In genomic region chr1:6197746-6198427, GRCh38 we compare ENCODE assay signal across 8 cellular contexts. TPM values are rescaled to one million over a fixed set of nuclear protein-coding genes. Genes with fewer than 3 reads are reported as not detected.
DNase-seq lines count a peak whose midpoint lies in the region; ATAC-seq and TF ChIP-seq lines count a peak whose summit lies in the region.

No MANE protein-coding gene starts in this region.

- peaks cover 4% of the 10 kb centered on the region for H3K9me3 Mint-ChIP-seq in T-helper 1 cell treated with Interleukin-12 subunit alpha and Interleukin-12 subunit beta and Interleukin-4 antibody, amounts not matched to agents 30 μg/mL and 1 μg/mL, for 36 hours
- no peaks in the 10 kb centered on the region for H3K9me3 Mint-ChIP-seq in activated B cell treated with CpG ODN at 0.5 μM for 24 hours
- no peaks in the 10 kb centered on the region for H3K9me3 Mint-ChIP-seq in stimulated activated naive CD8-positive, alpha-beta T cell treated with anti-CD3 and anti-CD28 coated beads, Interleukin-15, Interleukin-2, amounts not matched to agents 100 ng/mL and 50 ng/mL, for 24 hours

- intact Hi-C loops in activated B cell treated with CpG ODN at 0.5 μM for 24 hours (cut with micrococcal nuclease), result loop anchor here (2.0 kb wide), 3 partner anchors 47 to 503 kb away; partner anchors contain the start of genes DNAJC11, HES3 and NPHP4

- CTCF ChIA-PET in activated B cell treated with CpG ODN at 0.5 μM for 24 hours (lab: Charles Lee), result interaction anchor here (1.4 kb wide), 1 partner anchor 10 kb away, joined by 4 read pairs; no protein-coding TSS in a partner anchor

- H3K36me3 ChIP-seq in iPS DF 6.9 (ENCODE audit: control insufficient read depth, insufficient read depth, low read length), result peaks cover 19% of the 10 kb centered on the region; the same call in 1 of the 2 replicates

- H3K4me3 Mint-ChIP-seq in T-helper 1 cell treated with Interleukin-12 subunit alpha and Interleukin-12 subunit beta and Interleukin-4 antibody, amounts not matched to agents 30 μg/mL and 1 μg/mL, for 36 hours, result peak overlapping the region; percentile 93
- H3K4me3 Mint-ChIP-seq in activated B cell treated with CpG ODN at 0.5 μM for 24 hours, result peak overlapping the region; percentile 88
- H3K4me3 Mint-ChIP-seq in stimulated activated naive CD8-positive, alpha-beta T cell treated with anti-CD3 and anti-CD28 coated beads, Interleukin-15, Interleukin-2, amounts not matched to agents 100 ng/mL and 50 ng/mL, for 24 hours, result peak overlapping the region; percentile 90

- ATAC-seq in activated B cell treated with CpG ODN at 0.5 μM for 24 hours (ENCODE audit: low read depth) (no peak), HG03469 (IDR thresholded peaks at IDR 0.05; ENCODE audit: unreplicated experiment) (no peak)

- DNase-seq in T-helper 1 cell, result no peak
- no peak for DNase-seq in activated B cell treated with CpG ODN at 0.5 μM for 24 hours
- no peak for DNase-seq in iPS DF 6.9 (ENCODE audit: low read depth, low spot score)
- DNase-seq in DMS153 treated with DMSO at 0.1 percent for 48 hours (lab: John Stamatoyannopoulos, UW; ENCODE audit: unreplicated experiment), result no peak
- DNase-seq in SHP77 (lab: John Stamatoyannopoulos, UW), result no peak

- no CpG with 5 or more reads among the region's 6 CpGs for WGBS in iPS DF 6.9 (ENCODE audit: insufficient coverage, insufficient read length)

- peak overlapping the region; percentile 71; the same call in 1 of the 2 replicates for H3K4me3 ChIP-seq in iPS DF 6.9 (ENCODE audit: low read length)

- POLR2A ChIA-PET in activated B cell treated with CpG ODN at 0.5 μM for 24 hours (lab: Charles Lee), result no interaction called here

- no peaks in the 10 kb centered on the region for H3K9me3 ChIP-seq in iPS DF 6.9 (ENCODE audit: control insufficient read depth, insufficient read depth, low read length)

- peaks cover 30% of the 10 kb centered on the region for H3K36me3 Mint-ChIP-seq in T-helper 1 cell treated with Interleukin-12 subunit alpha and Interleukin-12 subunit beta and Interleukin-4 antibody, amounts not matched to agents 30 μg/mL and 1 μg/mL, for 36 hours (ENCODE audit: low read depth)
- H3K36me3 Mint-ChIP-seq in activated B cell treated with CpG ODN at 0.5 μM for 24 hours (ENCODE audit: low read depth), result peaks cover 41% of the 10 kb centered on the region
- peaks cover 46% of the 10 kb centered on the region for H3K36me3 Mint-ChIP-seq in stimulated activated naive CD8-positive, alpha-beta T cell treated with anti-CD3 and anti-CD28 coated beads, Interleukin-15, Interleukin-2, amounts not matched to agents 100 ng/mL and 50 ng/mL, for 24 hours (ENCODE audit: low read depth)

- no peaks in the 10 kb centered on the region for H3K27me3 ChIP-seq in iPS DF 6.9 (ENCODE audit: control insufficient read depth, insufficient read depth, low read length)

- H3K4me1 ChIP-seq in iPS DF 6.9 (ENCODE audit: control insufficient read depth, insufficient read depth, low read length), result peaks cover 4% of the 10 kb centered on the region; the same call in 1 of the 2 replicates

- peaks cover 39% of the 10 kb centered on the region for H3K4me1 Mint-ChIP-seq in T-helper 1 cell treated with Interleukin-12 subunit alpha and Interleukin-12 subunit beta and Interleukin-4 antibody, amounts not matched to agents 30 μg/mL and 1 μg/mL, for 36 hours (ENCODE audit: low read depth)
- peaks cover 44% of the 10 kb centered on the region for H3K4me1 Mint-ChIP-seq in activated B cell treated with CpG ODN at 0.5 μM for 24 hours
- peaks cover 61% of the 10 kb centered on the region for H3K4me1 Mint-ChIP-seq in stimulated activated naive CD8-positive, alpha-beta T cell treated with anti-CD3 and anti-CD28 coated beads, Interleukin-15, Interleukin-2, amounts not matched to agents 100 ng/mL and 50 ng/mL, for 24 hours (ENCODE audit: low read depth)

- TF ChIP-seq CTCF in activated B cell treated with CpG ODN at 0.5 μM for 24 hours (IDR thresholded peaks at IDR 0.05), result no peak

- H3K27ac Mint-ChIP-seq in T-helper 1 cell treated with Interleukin-12 subunit alpha and Interleukin-12 subunit beta and Interleukin-4 antibody, amounts not matched to agents 30 μg/mL and 1 μg/mL, for 36 hours, result peak overlapping the region; percentile 85
- H3K27ac Mint-ChIP-seq in activated B cell treated with CpG ODN at 0.5 μM for 24 hours, result peak overlapping the region; percentile 94
- H3K27ac Mint-ChIP-seq in stimulated activated naive CD8-positive, alpha-beta T cell treated with anti-CD3 and anti-CD28 coated beads, Interleukin-15, Interleukin-2, amounts not matched to agents 100 ng/mL and 50 ng/mL, for 24 hours, result peak overlapping the region; percentile 91

- H3K27me3 Mint-ChIP-seq in T-helper 1 cell treated with Interleukin-12 subunit alpha and Interleukin-12 subunit beta and Interleukin-4 antibody, amounts not matched to agents 30 μg/mL and 1 μg/mL, for 36 hours (ENCODE audit: low read depth), result no peaks in the 10 kb centered on the region
- H3K27me3 Mint-ChIP-seq in activated B cell treated with CpG ODN at 0.5 μM for 24 hours, result peaks cover 2% of the 10 kb centered on the region
- no peaks in the 10 kb centered on the region for H3K27me3 Mint-ChIP-seq in stimulated activated naive CD8-positive, alpha-beta T cell treated with anti-CD3 and anti-CD28 coated beads, Interleukin-15, Interleukin-2, amounts not matched to agents 100 ng/mL and 50 ng/mL, for 24 hours

- H3K27ac ChIP-seq in iPS DF 6.9 (ENCODE audit: low read length), result no peak overlapping the region

RNA-seq across cellular contexts. Expression of gene RPL22, which starts 1.5 kb away (rescaled TPM):
- total RNA-seq in activated B cell treated with CpG ODN at 0.5 μM for 24 hours, result 614 and 621 TPM in 2 replicates

RNA-seq across cellular contexts. Expression of gene RNF207, which starts 8.0 kb away (rescaled TPM):
- 3.3 and 4.1 TPM in 2 replicates for total RNA-seq in activated B cell treated with CpG ODN at 0.5 μM for 24 hours

RNA-seq across cellular contexts. Expression of gene CHD5, which starts 17.8 kb away (rescaled TPM):
- 0.31 and 0.49 TPM in 2 replicates for total RNA-seq in activated B cell treated with CpG ODN at 0.5 μM for 24 hours

RNA-seq across cellular contexts. Expression of gene ICMT, which starts 37.9 kb away (rescaled TPM):
- total RNA-seq in activated B cell treated with CpG ODN at 0.5 μM for 24 hours, result 14.8 and 15.7 TPM in 2 replicates

RNA-seq across cellular contexts. Expression of gene HES3, which starts 46.1 kb away (rescaled TPM):
- total RNA-seq in activated B cell treated with CpG ODN at 0.5 μM for 24 hours, result not detected in 2 replicates
